20 cellular contexts compared by ENCODE assay signal in the genomic region with DNA sequence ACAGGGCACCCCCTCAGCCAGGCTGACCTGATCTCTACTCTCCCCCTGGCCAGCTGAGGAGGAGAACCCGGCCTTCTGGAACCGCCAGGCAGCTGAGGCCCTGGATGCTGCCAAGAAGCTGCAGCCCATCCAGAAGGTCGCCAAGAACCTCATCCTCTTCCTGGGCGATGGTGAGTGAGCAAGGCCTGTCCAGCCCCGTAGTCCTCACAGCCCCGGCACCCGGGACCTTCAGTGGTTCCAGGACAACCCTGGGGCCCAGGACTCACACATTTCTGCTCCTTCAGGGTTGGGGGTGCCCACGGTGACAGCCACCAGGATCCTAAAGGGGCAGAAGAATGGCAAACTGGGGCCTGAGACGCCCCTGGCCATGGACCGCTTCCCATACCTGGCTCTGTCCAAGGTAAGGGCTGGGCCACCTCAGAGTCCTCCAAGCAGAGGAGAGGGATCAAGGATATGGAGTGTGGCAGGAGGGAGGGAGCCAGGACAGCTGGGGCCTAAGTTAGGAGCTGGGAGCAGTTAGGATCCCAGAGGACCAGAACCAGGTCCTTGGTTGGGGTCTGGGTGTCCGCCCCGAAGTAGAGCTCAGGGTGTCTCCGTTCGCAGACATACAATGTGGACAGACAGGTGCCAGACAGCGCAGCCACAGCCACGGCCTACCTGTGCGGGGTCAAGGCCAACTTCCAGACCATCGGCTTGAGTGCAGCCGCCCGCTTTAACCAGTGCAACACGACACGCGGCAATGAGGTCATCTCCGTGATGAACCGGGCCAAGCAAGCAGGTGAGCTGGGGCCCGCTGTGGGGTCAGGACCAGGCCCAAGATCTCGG. TPM values are rescaled to one million over a fixed set of nuclear protein-coding genes. Genes with fewer than 3 reads are reported as not detected.
"Had no signal": no experiment of that assay in that cellular context is flagged by ENCODE, and none has a peak within 500 bp of the region (broad histone marks: within the 10 kb centered on the region; RNA-seq: fewer than 3 reads in every experiment).

No MANE protein-coding gene starts in this region.

- H3K27me3 ChIP-seq: testis had no signal

- FAIRE-seq: colon, islet of Langerhans had no signal

- H3K27ac Mint-ChIP-seq: activated naive CD4-positive, alpha-beta T cell treated with anti-CD3 and anti-CD28 coated beads, Interleukin-2, amount 50 U/mL, for 24 hours; memory B cell; natural killer cell treated with Interleukin-12 subunit alpha and Interleukin-12 subunit beta and Interleukin-15 and Interleukin-18, amount 100 ng/mL, for 72 hours; progenitor cell of endocrine pancreas had no signal

- H3K36me3 ChIP-seq: adrenal gland, cardiac muscle cell, heart right ventricle, left ventricle myocardium inferior had no signal

- DNase-seq: activated CD4-positive, alpha-beta T cell treated with anti-CD3 and anti-CD28 coated beads, Interleukin-2, amount 50 U/mL, for 1 hour; activated CD8-positive, alpha-beta memory T cell treated with anti-CD3 and anti-CD28 coated beads for 24 hours; adrenal gland; effector CD8-positive, alpha-beta T cell; foreskin melanocyte; heart right ventricle; left ventricle myocardium inferior; nucleus accumbens; right cardiac atrium; stimulated activated naive CD8-positive, alpha-beta T cell treated with anti-CD3 and anti-CD28 coated beads, Interleukin-15, amount 100 ng/mL, for 72 hours; testis had no signal

- ATAC-seq: right cardiac atrium; stimulated activated naive CD8-positive, alpha-beta T cell treated with anti-CD3 and anti-CD28 coated beads, Interleukin-15, amount 100 ng/mL, for 72 hours had no signal

- H3K27ac ChIP-seq: adrenal gland, cardiac muscle cell, heart right ventricle, left ventricle myocardium inferior, testis had no signal

- H3K4me1 Mint-ChIP-seq: activated naive CD4-positive, alpha-beta T cell treated with anti-CD3 and anti-CD28 coated beads, Interleukin-2, amount 50 U/mL, for 24 hours; memory B cell; stimulated activated naive CD8-positive, alpha-beta T cell treated with anti-CD3 and anti-CD28 coated beads, Interleukin-15, amount 100 ng/mL, for 72 hours had no signal

- H3K36me3 Mint-ChIP-seq: activated naive CD4-positive, alpha-beta T cell treated with anti-CD3 and anti-CD28 coated beads, Interleukin-2, amount 50 U/mL, for 24 hours; memory B cell; natural killer cell treated with Interleukin-12 subunit alpha and Interleukin-12 subunit beta and Interleukin-15 and Interleukin-18, amount 100 ng/mL, for 72 hours had no signal

- H3K9me3 ChIP-seq: adrenal gland, heart right ventricle, left ventricle myocardium inferior, testis had no signal

- H3K4me3 Mint-ChIP-seq: activated naive CD4-positive, alpha-beta T cell treated with anti-CD3 and anti-CD28 coated beads, Interleukin-2, amount 50 U/mL, for 24 hours; memory B cell; natural killer cell treated with Interleukin-12 subunit alpha and Interleukin-12 subunit beta and Interleukin-15 and Interleukin-18, amount 100 ng/mL, for 72 hours; stimulated activated naive CD8-positive, alpha-beta T cell treated with anti-CD3 and anti-CD28 coated beads, Interleukin-15, amount 100 ng/mL, for 72 hours had no signal

- H3K9me3 Mint-ChIP-seq: activated naive CD4-positive, alpha-beta T cell treated with anti-CD3 and anti-CD28 coated beads, Interleukin-2, amount 50 U/mL, for 24 hours; memory B cell; natural killer cell treated with Interleukin-12 subunit alpha and Interleukin-12 subunit beta and Interleukin-15 and Interleukin-18, amount 100 ng/mL, for 72 hours; stimulated activated naive CD8-positive, alpha-beta T cell treated with anti-CD3 and anti-CD28 coated beads, Interleukin-15, amount 100 ng/mL, for 72 hours had no signal

- H3K4me1 ChIP-seq: adrenal gland, heart right ventricle, left ventricle myocardium inferior, testis had no signal

- H3K4me3 ChIP-seq: adrenal gland, cardiac muscle cell, heart right ventricle, left ventricle myocardium inferior, testis had no signal

RNA-seq across cellular contexts. Expression of a gene that starts 0.6 kb away (rescaled TPM):
- total RNA-seq: adrenal gland; cardiac muscle cell; fibroblast of lung; heart right ventricle; left ventricle myocardium inferior; natural killer cell treated with Interleukin-12 subunit alpha and Interleukin-12 subunit beta and Interleukin-15 and Interleukin-18, amount 100 ng/mL, for 72 hours; progenitor cell of endocrine pancreas; right cardiac atrium; ureter had no signal

RNA-seq across cellular contexts. Expression of a gene that starts 31.1 kb away (rescaled TPM):
- total RNA-seq: fibroblast of lung; left ventricle myocardium inferior; natural killer cell treated with Interleukin-12 subunit alpha and Interleukin-12 subunit beta and Interleukin-15 and Interleukin-18, amount 100 ng/mL, for 72 hours had no signal

RNA-seq across cellular contexts. Expression of a gene that starts 49.9 kb away (rescaled TPM):
- total RNA-seq: adrenal gland; cardiac muscle cell; fibroblast of lung; heart right ventricle; left ventricle myocardium inferior; natural killer cell treated with Interleukin-12 subunit alpha and Interleukin-12 subunit beta and Interleukin-15 and Interleukin-18, amount 100 ng/mL, for 72 hours; progenitor cell of endocrine pancreas; right cardiac atrium; ureter had no signal
